Comparison of ENCODE assay signal across 21 cellular contexts in the genomic region with DNA sequence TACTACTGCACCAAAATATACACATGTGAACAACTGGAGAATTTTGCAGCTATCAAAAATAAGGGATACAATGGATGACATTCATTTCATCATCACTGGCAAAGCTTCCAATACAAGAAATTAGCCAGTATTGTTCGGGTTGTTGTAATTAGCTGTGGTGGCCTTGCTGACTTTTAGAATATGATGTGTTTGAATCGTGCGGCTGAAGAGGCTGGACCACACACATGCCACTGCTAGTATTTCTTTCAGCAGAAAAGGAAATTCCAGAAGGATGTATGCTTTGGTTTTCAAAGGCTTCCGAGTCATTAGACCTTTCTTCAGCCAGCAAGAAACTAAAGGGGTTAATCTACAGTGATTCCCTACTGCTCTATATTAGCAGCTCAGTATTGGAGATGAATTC. TPM values are rescaled to one million over a fixed set of nuclear protein-coding genes. Genes with fewer than 3 reads are reported as not detected.
"Had no signal": no experiment of that assay in that cellular context is flagged by ENCODE, and none has a peak within 500 bp of the region (broad histone marks: within the 10 kb centered on the region; RNA-seq: fewer than 3 reads in every experiment).

No MANE protein-coding gene starts in this region.

- DNase-seq: Karpas-422, KG1, MG63, NCI-H1092 treated with DMSO at 0.1 percent for 48 hours, NCI-H1436, NCI-H187, NCI-H2029, NCI-H2081 treated with DMSO at 0.1 percent for 48 hours, NCI-H2171, NCI-H226, NCI-H446, NCI-H510A, NCI-H524 treated with DMSO at 0.1 percent for 48 hours, NCI-H69, NCI-H774, Right ventricle myocardium superior, RPMI8226, SIG-M5, SK-N-SH, SW 1271 had no signal

- H3K4me2 ChIP-seq: SK-N-SH had no signal

- H3K27ac ChIP-seq: HL-60 had no signal

- H3K4me3 ChIP-seq: MG63 had no signal

- H3K27me3 ChIP-seq: MG63 had no signal

- H3K9me2 ChIP-seq: SK-N-SH had no signal

- H3K9ac ChIP-seq: SK-N-SH had no signal

- H3K9me3 ChIP-seq: SK-N-SH had no signal

RNA-seq across cellular contexts. Expression of gene ACBD7, which starts 25.2 kb away (rescaled TPM):
- total RNA-seq: Right ventricle myocardium superior had no signal
